ENCODE assay signal across 10 cellular contexts in the genomic region with DNA sequence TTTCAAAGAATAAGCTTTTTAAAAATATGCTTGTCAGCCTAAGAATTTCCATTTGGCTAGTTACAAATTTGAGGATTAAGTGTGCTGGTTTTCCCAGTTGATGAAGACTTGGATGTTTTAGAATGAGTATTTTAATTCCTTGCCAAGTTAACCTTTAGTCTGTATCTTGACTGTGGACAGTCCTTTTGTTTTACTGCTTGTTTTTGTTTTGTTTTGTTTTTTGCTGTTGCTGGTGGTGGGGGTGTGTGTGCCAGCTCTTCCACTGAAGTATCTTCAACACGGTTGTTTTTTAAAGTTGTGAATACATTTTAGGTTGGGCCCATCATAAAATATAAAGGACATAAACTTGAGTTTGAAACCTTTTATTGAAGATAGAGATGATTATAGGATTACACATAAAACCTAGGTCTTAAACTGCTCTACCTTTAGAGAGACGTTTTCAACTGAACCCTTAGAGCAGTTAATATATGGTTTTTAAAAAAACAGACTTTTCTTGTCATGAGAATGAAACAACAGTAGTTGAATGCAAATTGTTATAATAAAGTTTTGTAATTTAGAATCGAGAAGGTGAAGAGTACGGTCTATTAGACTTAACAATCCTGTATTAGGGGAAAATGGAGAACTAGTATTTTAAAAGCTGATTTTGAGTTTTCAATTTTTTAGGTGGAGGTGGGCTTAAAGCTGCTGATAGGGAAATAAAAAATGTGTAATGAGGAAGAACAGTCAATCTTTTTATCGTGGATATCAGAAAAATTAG. TPM values are rescaled to one million over a fixed set of nuclear protein-coding genes. Genes with fewer than 3 reads are reported as not detected.
DNase-seq lines count a peak whose midpoint lies in the region; ATAC-seq and TF ChIP-seq lines count a peak whose summit lies in the region.
"Had no signal": no experiment of that assay in that cellular context is flagged by ENCODE, and none has a peak within 500 bp of the region (broad histone marks: within the 10 kb centered on the region; RNA-seq: fewer than 3 reads in every experiment).

No MANE protein-coding gene starts in this region.

- no peaks in the 10 kb centered on the region for H3K27me3 Mint-ChIP-seq in osteocyte (ENCODE audit: unreplicated experiment)

- peak overlapping the region; percentile 89 for H3K27ac Mint-ChIP-seq in osteocyte (ENCODE audit: unreplicated experiment)

- no peak for TF ChIP-seq POLR2A in esophagus squamous epithelium (IDR thresholded peaks at IDR 0.05)

- no peak overlapping the region for H2AFZ ChIP-seq in OCI-LY3 (ENCODE audit: low read depth, low read length)

- H3K9me3 ChIP-seq in BE2C (no peaks in the 10 kb centered on the region), OCI-LY3 (ENCODE audit: insufficient read depth, low read length) (no peaks in the 10 kb centered on the region), esophagus squamous epithelium (no peaks in the 10 kb centered on the region), aorta (ENCODE audit: control insufficient read depth, low read length) (no peaks in the 10 kb centered on the region)

- peaks cover 7% of the 10 kb centered on the region for H3K36me3 Mint-ChIP-seq in osteocyte (ENCODE audit: unreplicated experiment)

- H3K27ac ChIP-seq in OCI-LY3 (ENCODE audit: low read length), result no peak overlapping the region
- peak overlapping the region; percentile 7 to 100 (median 98) for H3K27ac ChIP-seq in esophagus squamous epithelium
- no peak overlapping the region for H3K27ac ChIP-seq in aorta (ENCODE audit: low read depth in 1 of 2, low read length in 2 of 2)

- intact Hi-C loops in esophagus squamous epithelium (cut with DNase I), result loop anchor here (10.0 kb wide), 1 partner anchor 564 kb away; no protein-coding TSS in a partner anchor
- intact Hi-C loops in aorta (cut with DNase I), result loop anchor here (10.0 kb wide), 4 partner anchors 116 to 694 kb away; a partner anchor contains a TSS

- no peak for TF ChIP-seq CTCF in BE2C (IDR thresholded peaks at IDR 0.05; ENCODE audit: low read depth, low read length)
- no peak for TF ChIP-seq CTCF in OCI-LY3 (IDR thresholded peaks at IDR 0.05; ENCODE audit: low read depth, low read length)
- no peak for TF ChIP-seq CTCF in esophagus squamous epithelium (IDR thresholded peaks at IDR 0.05)
- TF ChIP-seq CTCF in osteocyte (IDR thresholded peaks at IDR 0.05), result no peak

- peak overlapping the region; percentile 44 for H3K9ac ChIP-seq in OCI-LY3 (ENCODE audit: low read length)

- peaks cover 54% of the 10 kb centered on the region for H3K4me1 Mint-ChIP-seq in osteocyte (ENCODE audit: unreplicated experiment)

- WGBS in esophagus squamous epithelium, 2 donors, result 9 to 23% methylated on average over 5 of the region's 5 CpGs
- 29 to 33% methylated on average over 5 of the region's 5 CpGs for WGBS in aorta, 2 donors

- H3K4me3 ChIP-seq in BE2C (ENCODE audit: low read depth, low read length), result peak overlapping the region; percentile 75
- H3K4me3 ChIP-seq in OCI-LY3 (ENCODE audit: low read length), result peak overlapping the region; percentile 45
- H3K4me3 ChIP-seq in esophagus squamous epithelium, result peak overlapping the region in 3 of 4 donors; percentile 96 to 100 (median 98)
- H3K4me3 ChIP-seq in aorta (ENCODE audit: low read length in 2 of 2), result no peak overlapping the region

- peak overlapping the region; percentile 84 for H3K4me3 Mint-ChIP-seq in osteocyte (ENCODE audit: unreplicated experiment)

- H3K4me1 ChIP-seq in BE2C (no peaks in the 10 kb centered on the region), OCI-LY3 (ENCODE audit: low read length) (peaks cover 40% of the 10 kb centered on the region), esophagus squamous epithelium (peaks cover 0 to 65% (median 22%) of the 10 kb centered on the region in 3 donors), aorta (ENCODE audit: control insufficient read depth in 1 of 2, insufficient read depth in 2 of 2, low read length in 2 of 2) (peaks cover 3% of the 10 kb centered on the region in 2 donors)

- H3K9me3 Mint-ChIP-seq in osteocyte (ENCODE audit: unreplicated experiment), result no peaks in the 10 kb centered on the region

- H3K79me2 ChIP-seq in OCI-LY3 (ENCODE audit: low read length), result peaks cover 87% of the 10 kb centered on the region

- no peaks in the 10 kb centered on the region for H3K36me3 ChIP-seq in BE2C
- no peaks in the 10 kb centered on the region for H3K36me3 ChIP-seq in OCI-LY3 (replicated peaks; ENCODE audit: low read depth, low read length)
- no peaks in the 10 kb centered on the region for H3K36me3 ChIP-seq in esophagus squamous epithelium
- H3K36me3 ChIP-seq in aorta (ENCODE audit: control insufficient read depth in 1 of 2, insufficient read depth in 2 of 2, low read length in 1 of 2), result no peaks in the 10 kb centered on the region

- H3K4me2 ChIP-seq in OCI-LY3 (ENCODE audit: low read length), result peak overlapping the region; percentile 60

- ATAC-seq in GM18511 (IDR thresholded peaks at IDR 0.05; ENCODE audit: unreplicated experiment) (no peak), aorta (ENCODE audit: low FRiP score) (no peak), GM21529 (IDR thresholded peaks at IDR 0.05; ENCODE audit: unreplicated experiment) (no peak)

- H3K27me3 ChIP-seq in BE2C, result no peaks in the 10 kb centered on the region
- no peaks in the 10 kb centered on the region for H3K27me3 ChIP-seq in OCI-LY3 (ENCODE audit: low read depth, low read length)
- H3K27me3 ChIP-seq in esophagus squamous epithelium, result no peaks in the 10 kb centered on the region
- H3K27me3 ChIP-seq in aorta (ENCODE audit: control insufficient read depth in 1 of 2, insufficient read depth in 2 of 2, low read length in 1 of 2), result no peaks in the 10 kb centered on the region

- DNase-seq in BE2C, result no peak
- DNase-seq in esophagus squamous epithelium (lab: John Stamatoyannopoulos, UW), result no peak
- DNase-seq in osteocyte (ENCODE audit: extremely low spot score, unreplicated experiment), result no peak
- DNase-seq in aorta, result no peak
- DNase-seq in T-helper 1 cell, result no peak
- DNase-seq: activated CD4-positive, alpha-beta T cell treated with anti-CD3 and anti-CD28 coated beads for 48 hours; DMS79 had no signal

- peaks cover 71% of the 10 kb centered on the region for H4K20me1 ChIP-seq in OCI-LY3 (ENCODE audit: insufficient read depth, low read length)

RNA-seq across cellular contexts. Expression of a gene that starts 3.9 kb away (rescaled TPM):
- polyA plus RNA-seq in BE2C (2012; ENCODE audit: insufficient read depth, insufficient read length, low read depth), result 42.1 TPM
- total RNA-seq in esophagus squamous epithelium (100 to 1,000 TPM in 1 of 4 donors, 10 to 100 TPM in 3; 46.2 to 149 (median 65.4) TPM), osteocyte (290 and 308 TPM in 2 replicates), aorta (100 to 1,000 TPM; 149 to 213 TPM)
- 10 to 100 TPM; 27.1 to 30.1 TPM for polyA plus RNA-seq in aorta

Comparison
In these comparisons a context has a peak if more than half of its experiments do, and no peak if none do; other contexts are left out.
1. H3K4me3 ChIP-seq: peak in BE2C (single experiment), OCI-LY3 (single experiment) and esophagus squamous epithelium (3 of 4); none in aorta (0 of 2).
2. H3K27ac ChIP-seq: peak in esophagus squamous epithelium (4 of 4); none in OCI-LY3 (single experiment) and aorta (0 of 2).